In genomic region chr2:79996709-79997108, GRCh38 we compare ENCODE assay signal across 23 cellular contexts.
"Had no signal": no experiment of that assay in that cellular context is flagged by ENCODE, and none has a peak within 500 bp of the region (broad histone marks: within the 10 kb centered on the region; RNA-seq: fewer than 3 reads in every experiment).

No MANE protein-coding gene starts in this region.

- H3K27ac Mint-ChIP-seq: T-cell; T-helper 1 cell treated with Interleukin-12 subunit alpha and Interleukin-12 subunit beta and Interleukin-4 antibody, amounts not matched to agents 30 μg/mL and 1 μg/mL, for 36 hours had no signal

- H3K4me1 Mint-ChIP-seq: T-cell had no signal

- H3K9me3 ChIP-seq: SK-N-SH had no signal

- H3K4me3 Mint-ChIP-seq: T-cell; T-helper 1 cell treated with Interleukin-12 subunit alpha and Interleukin-12 subunit beta and Interleukin-4 antibody, amounts not matched to agents 30 μg/mL and 1 μg/mL, for 36 hours had no signal

- H3K4me2 ChIP-seq: KMS-11, SK-N-SH had no signal

- ATAC-seq: Panc1, PC-3, T-cell had no signal

- H3K27ac ChIP-seq: KMS-11, RWPE1 had no signal

- H3K9ac ChIP-seq: KMS-11, SK-N-SH had no signal

- FAIRE-seq: HTR-8/SVneo had no signal

- H3K36me3 Mint-ChIP-seq: T-cell had no signal

- DNase-seq: Kasumi-1, NCI-H1092 treated with DMSO at 0.1 percent for 48 hours, NCI-H1436, NCI-H187, NCI-H2029, NCI-H2081 treated with DMSO at 0.1 percent for 48 hours, NCI-H2171, NCI-H226, NCI-H446, NCI-H510A, NCI-H524 treated with DMSO at 0.1 percent for 48 hours, NCI-H69, NCI-H774, PC-3, SHP77, SK-N-SH, SW 1271, T-cell had no signal
